Comparison of ENCODE assay signal across 30 cellular contexts in genomic region chr5:120640793-120641192, GRCh38.
"Had no signal": no experiment of that assay in that cellular context is flagged by ENCODE, and none has a peak within 500 bp of the region (broad histone marks: within the 10 kb centered on the region; RNA-seq: fewer than 3 reads in every experiment).

No MANE protein-coding gene starts in this region.

- H3K4me2 ChIP-seq: neural progenitor cell, smooth muscle cell had no signal

- H3K27ac ChIP-seq: colonic mucosa, epithelial cell of prostate, foreskin keratinocyte, gastroesophageal sphincter, left ventricle myocardium inferior, lower lobe of right lung, neural progenitor cell, ovary, suprapubic skin, vagina had no signal

- H3K27me3 ChIP-seq: colonic mucosa, foreskin keratinocyte, gastroesophageal sphincter, neural progenitor cell, ovary, suprapubic skin, vagina had no signal

- ATAC-seq: esophagus mucosa; foreskin keratinocyte; gastroesophageal sphincter; left colon; lower lobe of right lung; mucosa of descending colon; natural killer cell treated with Interleukin-12 subunit alpha and Interleukin-12 subunit beta and Interleukin-15 and Interleukin-18, amount 100 ng/mL, for 72 hours; sciatic nerve; stimulated activated naive CD8-positive, alpha-beta T cell treated with anti-CD3 and anti-CD28 coated beads, Interleukin-15, amount 100 ng/mL, for 72 hours had no signal

- H3K4me1 ChIP-seq: colonic mucosa, foreskin keratinocyte, gastroesophageal sphincter, left ventricle myocardium inferior, lower lobe of right lung, neural progenitor cell, suprapubic skin, vagina had no signal

- DNase-seq: colonic mucosa; effector CD8-positive, alpha-beta T cell; endodermal cell; foreskin keratinocyte; immature natural killer cell; islet precursor cell; kidney glomerular epithelial cell; left colon; left ventricle myocardium inferior; lower lobe of right lung; mucosa of descending colon; naive B cell; ovary; stimulated activated CD4-positive, alpha-beta T cell treated with anti-CD3 and anti-CD28 coated beads, Interleukin-12 subunit alpha, Interleukin-12 subunit beta, amount 100 ng/mL, for 4 hours; stimulated activated CD4-positive, alpha-beta T cell treated with anti-CD3 and anti-CD28 coated beads, Interleukin-1b, Interleukin-23, amount 100 ng/mL, for 48 hours; stimulated activated CD4-positive, alpha-beta T cell treated with anti-CD3 and anti-CD28 coated beads, Interleukin-4, amount 100 ng/mL, for 1 hour; stimulated activated CD8-positive, alpha-beta memory T cell treated with anti-CD3 and anti-CD28 coated beads, Interleukin-4, amount 100 ng/mL, for 48 hours; stimulated activated naive CD4-positive, alpha-beta T cell; stimulated activated naive CD8-positive, alpha-beta T cell treated with anti-CD3 and anti-CD28 coated beads, Interleukin-15, amount 100 ng/mL, for 72 hours had no signal

- H3K9me3 Mint-ChIP-seq: neural progenitor cell had no signal

- H3K36me3 Mint-ChIP-seq: immature natural killer cell; memory B cell; naive B cell; natural killer cell treated with Interleukin-12 subunit alpha and Interleukin-12 subunit beta and Interleukin-15 and Interleukin-18, amount 100 ng/mL, for 72 hours; neural progenitor cell had no signal

- H3K9me3 ChIP-seq: colonic mucosa, gastroesophageal sphincter, left ventricle myocardium inferior, lower lobe of right lung, mucosa of descending colon, ovary, suprapubic skin, vagina had no signal

- H3K9ac ChIP-seq: neural progenitor cell had no signal

- H3K27ac Mint-ChIP-seq: dendritic cell treated with granulocyte-macrophage colony-stimulating factor and Interleukin-4, amounts not matched to agents 40 ng/mL and 50 ng/mL, for 4 days; endodermal cell; immature natural killer cell; memory B cell; naive B cell; natural killer cell treated with Interleukin-12 subunit alpha and Interleukin-12 subunit beta and Interleukin-15 and Interleukin-18, amount 100 ng/mL, for 72 hours; neural progenitor cell; stimulated activated naive CD8-positive, alpha-beta T cell treated with anti-CD3 and anti-CD28 coated beads, Interleukin-15, amount 100 ng/mL, for 72 hours had no signal

- H2AFZ ChIP-seq: neural progenitor cell had no signal

- H3K4me3 ChIP-seq: colonic mucosa, gastroesophageal sphincter, left ventricle myocardium inferior, lower lobe of right lung, mucosa of descending colon, neural progenitor cell, ovary, smooth muscle cell, suprapubic skin, vagina had no signal

- H3K36me3 ChIP-seq: colonic mucosa, gastroesophageal sphincter, left ventricle myocardium inferior, lower lobe of right lung, neural progenitor cell, ovary, suprapubic skin, vagina had no signal
